Comparison of ENCODE assay signal across 37 cellular contexts in genomic region chr5:67827521-67827920, GRCh38.
"Had no signal": no experiment of that assay in that cellular context is flagged by ENCODE, and none has a peak within 500 bp of the region (broad histone marks: within the 10 kb centered on the region; RNA-seq: fewer than 3 reads in every experiment).

No MANE protein-coding gene starts in this region.

- H3K27ac ChIP-seq: adrenal gland, ascending aorta, body of pancreas, brain microvascular endothelial cell, breast epithelium, cardiac muscle cell had no signal

- H3K36me3 ChIP-seq: adrenal gland, ascending aorta, brain microvascular endothelial cell, breast epithelium, cardiac muscle cell had no signal

- H3K4me3 ChIP-seq: adrenal gland, ascending aorta, body of pancreas, breast epithelium, cardiac muscle cell had no signal

- H3K36me3 Mint-ChIP-seq: activated naive CD4-positive, alpha-beta T cell treated with anti-CD3 and anti-CD28 coated beads, Interleukin-2, amount 10 ng/mL, durations not matched to agents 7 days and 5 days; activated naive CD4-positive, alpha-beta T cell treated with anti-CD3 and anti-CD28 coated beads, Interleukin-2, amount 50 U/mL, for 24 hours; activated naive CD4-positive, alpha-beta T cell treated with anti-CD3 and anti-CD28 coated beads, Interleukin-2, amount 50 U/mL, for 72 hours; activated naive CD8-positive, alpha-beta T cell; activated naive CD8-positive, alpha-beta T cell treated with anti-CD3 and anti-CD28 coated beads for 36 hours; activated naive CD8-positive, alpha-beta T cell treated with anti-CD3 and anti-CD28 coated beads, Interleukin-2, amount 10 ng/mL, durations not matched to agents 7 days and 5 days; brain had no signal

- DNase-seq: activated effector memory CD4-positive, alpha-beta T cell treated with anti-CD3 and anti-CD28 coated beads, Interleukin-2, amount 50 U/mL, for 16 hours; activated effector memory CD4-positive, alpha-beta T cell treated with Interleukin-2 at 50 U/mL for 16 hours; activated gamma-delta T cell; activated gamma-delta T cell treated with Interleukin-2 at 50 U/mL for 16 hours; activated naive CD4-positive, alpha-beta T cell; activated naive CD4-positive, alpha-beta T cell treated with anti-CD3 and anti-CD28 coated beads for 36 hours; activated naive CD4-positive, alpha-beta T cell treated with anti-CD3 and anti-CD28 coated beads, Interleukin-2, amount 10 ng/mL, durations not matched to agents 7 days and 5 days; activated naive CD4-positive, alpha-beta T cell treated with anti-CD3 and anti-CD28 coated beads, Interleukin-2, amount 50 U/mL, for 16 hours; activated naive CD4-positive, alpha-beta T cell treated with Interleukin-2 at 50 U/mL for 16 hours; activated naive CD8-positive, alpha-beta T cell treated with anti-CD3 and anti-CD28 coated beads for 36 hours; activated naive CD8-positive, alpha-beta T cell treated with anti-CD3 and anti-CD28 coated beads, Interleukin-2, amount 10 ng/mL, durations not matched to agents 7 days and 5 days; activated T-cell treated with anti-CD3 and anti-CD28 coated beads, Interleukin-2, amount 50 U/mL, for 1 hour; activated T-cell treated with anti-CD3 and anti-CD28 coated beads, Interleukin-2, amount 50 U/mL, for 24 hours; activated T-cell treated with anti-CD3 and anti-CD28 coated beads, Interleukin-2, amount 50 U/mL, for 4 hours; activated T-cell treated with anti-CD3 and anti-CD28 coated beads, Interleukin-2, amount 50 U/mL, for 48 hours; activated T-cell treated with anti-CD3 and anti-CD28 coated beads, Interleukin-2, amount 50 U/mL, for 72 hours; adrenal gland; amniotic stem cell; amygdala; anterior cingulate cortex; aorta; body of pancreas; brain microvascular endothelial cell; caudate nucleus; central memory CD4-positive, alpha-beta T cell; cerebellar nuclear complex had no signal

- H3K4me1 Mint-ChIP-seq: activated naive CD4-positive, alpha-beta T cell treated with anti-CD3 and anti-CD28 coated beads, Interleukin-2, amount 10 ng/mL, durations not matched to agents 7 days and 5 days; activated naive CD4-positive, alpha-beta T cell treated with anti-CD3 and anti-CD28 coated beads, Interleukin-2, amount 50 U/mL, for 24 hours; activated naive CD8-positive, alpha-beta T cell treated with anti-CD3 and anti-CD28 coated beads for 36 hours; activated naive CD8-positive, alpha-beta T cell treated with anti-CD3 and anti-CD28 coated beads, Interleukin-2, amount 10 ng/mL, durations not matched to agents 7 days and 5 days; activated T-helper 17 cell treated with anti-CD3 and anti-CD28 coated beads, Interleukin-2, amount 50 U/mL, for 72 hours; central memory CD8-positive, alpha-beta T cell had no signal

- H3K27me3 ChIP-seq: adrenal gland, ascending aorta, body of pancreas, brain microvascular endothelial cell, breast epithelium, cardiac muscle cell had no signal

- H3K4me3 Mint-ChIP-seq: activated naive CD4-positive, alpha-beta T cell treated with anti-CD3 and anti-CD28 coated beads for 36 hours; activated naive CD4-positive, alpha-beta T cell treated with anti-CD3 and anti-CD28 coated beads, Interleukin-2, amount 10 ng/mL, durations not matched to agents 7 days and 5 days; activated naive CD4-positive, alpha-beta T cell treated with anti-CD3 and anti-CD28 coated beads, Interleukin-2, amount 50 U/mL, for 24 hours; activated naive CD8-positive, alpha-beta T cell; activated naive CD8-positive, alpha-beta T cell treated with anti-CD3 and anti-CD28 coated beads for 36 hours; activated naive CD8-positive, alpha-beta T cell treated with anti-CD3 and anti-CD28 coated beads, Interleukin-2, amount 10 ng/mL, durations not matched to agents 7 days and 5 days; activated T-cell treated with anti-CD3 and anti-CD28 coated beads, Interleukin-2, amount 50 U/mL, for 24 hours; activated T-cell treated with anti-CD3 and anti-CD28 coated beads, Interleukin-2, amount 50 U/mL, for 4 hours; activated T-cell treated with anti-CD3 and anti-CD28 coated beads, Interleukin-2, amount 50 U/mL, for 72 hours; activated T-helper 1 cell treated with anti-CD3 and anti-CD28 coated beads, Interleukin-12 subunit alpha, Interleukin-12 subunit beta, Interleukin-2, Interleukin-4 antibody, amounts not matched to agents 30 ng/mL and 10 ng/mL and 1 ng/mL, durations not matched to agents 14 hours and 24 hours and 36 hours; activated T-helper 17 cell treated with anti-CD3 and anti-CD28 coated beads, Interleukin-2, amount 50 U/mL, for 72 hours; brain; central memory CD8-positive, alpha-beta T cell had no signal

- H3K9me3 Mint-ChIP-seq: activated naive CD4-positive, alpha-beta T cell treated with anti-CD3 and anti-CD28 coated beads, Interleukin-2, amount 50 U/mL, for 24 hours; activated T-cell treated with anti-CD3 and anti-CD28 coated beads, Interleukin-2, amount 50 U/mL, for 4 hours had no signal

- H3K4me1 ChIP-seq: adrenal gland, ascending aorta, body of pancreas, breast epithelium had no signal

- H3K27ac Mint-ChIP-seq: activated naive CD4-positive, alpha-beta T cell treated with anti-CD3 and anti-CD28 coated beads for 36 hours; activated naive CD4-positive, alpha-beta T cell treated with anti-CD3 and anti-CD28 coated beads, Interleukin-2, amount 10 ng/mL, durations not matched to agents 7 days and 5 days; activated naive CD4-positive, alpha-beta T cell treated with anti-CD3 and anti-CD28 coated beads, Interleukin-2, amount 50 U/mL, for 24 hours; activated naive CD4-positive, alpha-beta T cell treated with anti-CD3 and anti-CD28 coated beads, Interleukin-2, amount 50 U/mL, for 72 hours; activated naive CD8-positive, alpha-beta T cell; activated naive CD8-positive, alpha-beta T cell treated with anti-CD3 and anti-CD28 coated beads for 36 hours; activated naive CD8-positive, alpha-beta T cell treated with anti-CD3 and anti-CD28 coated beads, Interleukin-2, amount 10 ng/mL, durations not matched to agents 7 days and 5 days; activated T-cell treated with anti-CD3 and anti-CD28 coated beads, Interleukin-2, amount 50 U/mL, for 24 hours; activated T-cell treated with anti-CD3 and anti-CD28 coated beads, Interleukin-2, amount 50 U/mL, for 72 hours; activated T-helper 1 cell treated with anti-CD3 and anti-CD28 coated beads, Interleukin-12 subunit alpha, Interleukin-12 subunit beta, Interleukin-2, Interleukin-4 antibody, amounts not matched to agents 30 ng/mL and 10 ng/mL and 1 ng/mL, durations not matched to agents 14 hours and 24 hours and 36 hours; activated T-helper 17 cell treated with anti-CD3 and anti-CD28 coated beads, Interleukin-2, amount 50 U/mL, for 72 hours; activated T-helper 2 cell treated with anti-CD3 and anti-CD28 coated beads, Interferon-gamma antibody, Interleukin-2, Interleukin-4, amounts not matched to agents 10 μg/mL and 5 μg/mL and 100 μg/mL, durations not matched to agents 14 hours and 24 hours and 36 hours; brain had no signal

- H3K9me3 ChIP-seq: adrenal gland, ascending aorta, body of pancreas, breast epithelium had no signal

- H3K27me3 Mint-ChIP-seq: activated naive CD4-positive, alpha-beta T cell treated with anti-CD3 and anti-CD28 coated beads, Interleukin-2, amount 10 ng/mL, durations not matched to agents 7 days and 5 days; activated naive CD4-positive, alpha-beta T cell treated with anti-CD3 and anti-CD28 coated beads, Interleukin-2, amount 50 U/mL, for 24 hours; activated naive CD8-positive, alpha-beta T cell; activated naive CD8-positive, alpha-beta T cell treated with anti-CD3 and anti-CD28 coated beads for 36 hours; activated T-cell treated with anti-CD3 and anti-CD28 coated beads, Interleukin-2, amount 50 U/mL, for 24 hours; central memory CD8-positive, alpha-beta T cell had no signal

- ATAC-seq: activated naive CD4-positive, alpha-beta T cell treated with anti-CD3 and anti-CD28 coated beads, Interleukin-2, amount 50 U/mL, for 72 hours; activated T-cell treated with anti-CD3 and anti-CD28 coated beads, Interleukin-2, amount 50 U/mL, for 4 hours; activated T-cell treated with anti-CD3 and anti-CD28 coated beads, Interleukin-2, amount 50 U/mL, for 72 hours; activated T-helper 17 cell treated with anti-CD3 and anti-CD28 coated beads, Interleukin-2, amount 50 U/mL, for 72 hours; body of pancreas had no signal
